In the genomic region with DNA sequence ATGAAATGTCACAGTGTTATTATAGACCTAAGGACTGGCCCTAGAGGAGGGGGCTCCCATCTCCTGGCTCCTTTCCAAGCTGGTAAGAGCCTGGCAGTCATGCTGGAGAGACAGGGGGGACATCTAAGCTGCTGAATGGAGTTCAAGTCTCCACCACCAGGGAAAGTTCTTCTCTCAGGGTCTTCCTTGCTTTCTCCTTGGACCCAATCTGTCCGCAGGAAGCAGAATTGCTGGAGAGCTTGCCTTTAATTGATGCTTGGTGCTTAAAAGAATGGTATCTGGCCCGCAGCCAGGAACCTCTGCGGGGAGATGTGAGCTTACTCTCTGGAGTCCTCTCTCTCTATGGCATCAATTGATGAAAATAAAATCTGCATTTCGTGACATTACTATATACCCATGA, we compare ENCODE assay signal across 12 cellular contexts. TPM values are rescaled to one million over a fixed set of nuclear protein-coding genes. Genes with fewer than 3 reads are reported as not detected.
A peak's percentile ranks its signal among the peaks of the same experiment; 100 is the strongest.
DNase-seq lines count a peak whose midpoint lies in the region; ATAC-seq and TF ChIP-seq lines count a peak whose summit lies in the region.
"Had no signal": no experiment of that assay in that cellular context is flagged by ENCODE, and none has a peak within 500 bp of the region (broad histone marks: within the 10 kb centered on the region; RNA-seq: fewer than 3 reads in every experiment).

No MANE protein-coding gene starts in this region.

- no peaks in the 10 kb centered on the region for H3K9me3 ChIP-seq in lower lobe of right lung

- no peaks in the 10 kb centered on the region for H3K27me3 Mint-ChIP-seq in type B pancreatic cell

- H3K27ac ChIP-seq in lower lobe of right lung = peak overlapping the region; percentile 6

- TF ChIP-seq CTCF in lower lobe of right lung (IDR thresholded peaks at IDR 0.05) (no peak), type B pancreatic cell (conservative IDR thresholded peaks at IDR 0.05) (peak; percentile 52)

- H3K4me1 Mint-ChIP-seq in type B pancreatic cell (ENCODE audit: unreplicated experiment) = peaks cover 41% of the 10 kb centered on the region

- DNase-seq in activated CD8-positive, alpha-beta memory T cell treated with anti-CD3 and anti-CD28 coated beads for 24 hours = peak; percentile 11
- DNase-seq in activated CD8-positive, alpha-beta memory T cell treated with anti-CD3 and anti-CD28 coated beads, Interleukin-2, amount 50 U/mL, for 4 hours = no peak
- peak; percentile 51 for DNase-seq in amniotic epithelial cell (ENCODE audit: low read depth)
- DNase-seq in lower lobe of right lung = no peak
- no peak for DNase-seq in type B pancreatic cell (ENCODE audit: extremely low spot score, unreplicated experiment)
- DNase-seq in effector CD4-positive, alpha-beta T cell = no peak
- DNase-seq in effector CD8-positive, alpha-beta T cell (lab: John Stamatoyannopoulos, UW) = no peak
- DNase-seq in DMS153 (lab: John Stamatoyannopoulos, UW) = no peak
- DNase-seq: activated CD4-positive, alpha-beta T cell treated with anti-CD3 and anti-CD28 coated beads, Interleukin-2, amount 10 ng/mL, durations not matched to agents 7 days and 5 days; KBM-7; stimulated activated CD4-positive, alpha-beta T cell treated with anti-CD3 and anti-CD28 coated beads, Interleukin-2, amount 100 ng/mL, for 24 hours had no signal

- H3K36me3 ChIP-seq in lower lobe of right lung = no peaks in the 10 kb centered on the region

- H3K27me3 ChIP-seq in lower lobe of right lung (ENCODE audit: low read depth) = no peaks in the 10 kb centered on the region

- no peak overlapping the region for H3K27ac Mint-ChIP-seq in type B pancreatic cell
- H3K27ac Mint-ChIP-seq: activated CD4-positive, alpha-beta T cell treated with anti-CD3 and anti-CD28 coated beads, Interleukin-2, amount 10 ng/mL, durations not matched to agents 7 days and 5 days; mesothelial cell of epicardium had no signal

- no peak overlapping the region for H3K4me3 Mint-ChIP-seq in type B pancreatic cell
- H3K4me3 Mint-ChIP-seq: activated CD4-positive, alpha-beta T cell treated with anti-CD3 and anti-CD28 coated beads, Interleukin-2, amount 10 ng/mL, durations not matched to agents 7 days and 5 days; mesothelial cell of epicardium had no signal

- no peak overlapping the region for H3K4me3 ChIP-seq in lower lobe of right lung

- peaks cover 7% of the 10 kb centered on the region for H3K4me1 ChIP-seq in lower lobe of right lung

- no peaks in the 10 kb centered on the region for H3K9me3 Mint-ChIP-seq in type B pancreatic cell

- intact Hi-C loops in lower lobe of right lung (cut with DNase I) = no loop called here

- ATAC-seq in lower lobe of right lung = no peak

- H3K36me3 Mint-ChIP-seq in type B pancreatic cell = no peaks in the 10 kb centered on the region
- H3K36me3 Mint-ChIP-seq: mesothelial cell of epicardium had no signal

RNA-seq across cellular contexts. Expression of a gene that starts 25.1 kb away (rescaled TPM):
- total RNA-seq in lower lobe of right lung (154 TPM), type B pancreatic cell (ENCODE audit: low replicate concordance) (181 and 202 TPM in 2 replicates)

Comparison
In these comparisons a context has a peak if more than half of its experiments do, and no peak if none do; other contexts are left out.
1. DNase-seq: peak in activated CD8-positive, alpha-beta memory T cell treated with anti-CD3 and anti-CD28 coated beads for 24 hours (single experiment) and amniotic epithelial cell (single experiment); none in activated CD8-positive, alpha-beta memory T cell treated with anti-CD3 and anti-CD28 coated beads, Interleukin-2, amount 50 U/mL, for 4 hours (single experiment), lower lobe of right lung (single experiment), type B pancreatic cell (single experiment), effector CD4-positive, alpha-beta T cell (single experiment), effector CD8-positive, alpha-beta T cell (single experiment) and DMS153 (single experiment).